28 cellular contexts compared by ENCODE assay signal in the genomic region with DNA sequence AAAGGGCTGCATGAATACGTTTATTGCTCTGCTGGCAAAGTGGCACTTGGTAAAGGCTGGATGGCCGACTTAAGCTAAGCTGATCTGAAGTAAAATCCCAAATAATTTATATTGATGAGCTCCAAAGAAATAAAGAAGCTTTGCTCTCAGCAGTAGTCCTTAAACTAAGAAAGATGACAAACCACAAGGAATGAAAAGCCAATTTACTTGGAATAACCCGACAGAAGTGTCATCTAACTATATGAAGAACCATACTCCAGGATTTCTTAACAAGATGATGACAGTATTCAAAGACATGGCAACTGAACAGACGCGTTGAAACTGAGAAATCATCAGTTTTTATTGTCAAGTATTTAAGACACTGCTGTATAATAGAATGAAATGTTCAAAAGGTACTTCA.
"Had no signal": no experiment of that assay in that cellular context is flagged by ENCODE, and none has a peak within 500 bp of the region (broad histone marks: within the 10 kb centered on the region; RNA-seq: fewer than 3 reads in every experiment).

No MANE protein-coding gene starts in this region.

- H3K4me1 ChIP-seq: right atrium auricular region, right lobe of liver, uterus had no signal

- H3K4me1 Mint-ChIP-seq: stimulated activated memory B cell treated with anti-CD40 and anti-IgM and Interleukin-4, amounts not matched to agents 10 μg/mL and 1 μg/mL and 100 μg/mL, for 72 hours had no signal

- H2AFZ ChIP-seq: hepatocyte had no signal

- H3K4me3 Mint-ChIP-seq: mesothelial cell of epicardium; naive thymus-derived CD4-positive, alpha-beta T cell; natural killer cell treated with Interleukin-12 subunit alpha and Interleukin-12 subunit beta and Interleukin-15 and Interleukin-18, amount 100 ng/mL, for 72 hours; neural crest cell; stimulated activated memory B cell treated with anti-CD40 and anti-IgM and Interleukin-4, amounts not matched to agents 10 μg/mL and 1 μg/mL and 100 μg/mL, for 72 hours; stimulated activated naive CD8-positive, alpha-beta T cell treated with anti-CD3 and anti-CD28 coated beads, Interleukin-15, amount 100 ng/mL, for 72 hours; type B pancreatic cell had no signal

- H3K36me3 Mint-ChIP-seq: mesothelial cell of epicardium; naive thymus-derived CD4-positive, alpha-beta T cell; natural killer cell treated with Interleukin-12 subunit alpha and Interleukin-12 subunit beta and Interleukin-15 and Interleukin-18, amount 100 ng/mL, for 72 hours; stimulated activated memory B cell treated with anti-CD40 and anti-IgM and Interleukin-4, amounts not matched to agents 10 μg/mL and 1 μg/mL and 100 μg/mL, for 72 hours; type B pancreatic cell had no signal

- H3K4me3 ChIP-seq: hepatocyte, left ventricle myocardium inferior, lung, mucosa of descending colon, ovary, right atrium auricular region, right lobe of liver, smooth muscle cell, tibial nerve, uterus had no signal

- H3K27me3 ChIP-seq: hepatocyte, neutrophil, ovary, right atrium auricular region, right lobe of liver, tibial nerve, uterus had no signal

- H3K27me3 Mint-ChIP-seq: natural killer cell treated with Interleukin-12 subunit alpha and Interleukin-12 subunit beta and Interleukin-15 and Interleukin-18, amount 100 ng/mL, for 72 hours; progenitor cell of endocrine pancreas; stimulated activated memory B cell treated with anti-CD40 and anti-IgM and Interleukin-4, amounts not matched to agents 10 μg/mL and 1 μg/mL and 100 μg/mL, for 72 hours; stimulated activated naive CD8-positive, alpha-beta T cell treated with anti-CD3 and anti-CD28 coated beads, Interleukin-15, amount 100 ng/mL, for 72 hours had no signal

- H3K36me3 ChIP-seq: left ventricle myocardium inferior, neutrophil, ovary, right atrium auricular region, right lobe of liver, tibial nerve, uterus had no signal

- H3K9me3 ChIP-seq: mucosa of descending colon, neutrophil, ovary, right atrium auricular region, right lobe of liver, tibial nerve, uterus had no signal

- H3K4me2 ChIP-seq: hepatocyte, smooth muscle cell had no signal

- H3K79me2 ChIP-seq: hepatocyte had no signal

- H3K27ac Mint-ChIP-seq: mesothelial cell of epicardium; naive thymus-derived CD4-positive, alpha-beta T cell; natural killer cell treated with Interleukin-12 subunit alpha and Interleukin-12 subunit beta and Interleukin-15 and Interleukin-18, amount 100 ng/mL, for 72 hours; progenitor cell of endocrine pancreas; stimulated activated memory B cell treated with anti-CD40 and anti-IgM and Interleukin-4, amounts not matched to agents 10 μg/mL and 1 μg/mL and 100 μg/mL, for 72 hours; stimulated activated naive CD8-positive, alpha-beta T cell treated with anti-CD3 and anti-CD28 coated beads, Interleukin-15, amount 100 ng/mL, for 72 hours; type B pancreatic cell had no signal

- ATAC-seq: mucosa of descending colon; naive thymus-derived CD4-positive, alpha-beta T cell; natural killer cell treated with Interleukin-12 subunit alpha and Interleukin-12 subunit beta and Interleukin-15 and Interleukin-18, amount 100 ng/mL, for 72 hours; right lobe of liver; stimulated activated memory B cell treated with anti-CD40 and anti-IgM and Interleukin-4, amounts not matched to agents 10 μg/mL and 1 μg/mL and 100 μg/mL, for 72 hours; stimulated activated naive CD8-positive, alpha-beta T cell treated with anti-CD3 and anti-CD28 coated beads, Interleukin-15, amount 100 ng/mL, for 72 hours had no signal

- H3K27ac ChIP-seq: hepatocyte, left ventricle myocardium inferior, neutrophil, ovary, right atrium auricular region, right lobe of liver, tibial nerve, uterus had no signal

- H3K9me3 Mint-ChIP-seq: neural crest cell; stimulated activated memory B cell treated with anti-CD40 and anti-IgM and Interleukin-4, amounts not matched to agents 10 μg/mL and 1 μg/mL and 100 μg/mL, for 72 hours; type B pancreatic cell had no signal

- DNase-seq: islet precursor cell; left ventricle myocardium inferior; mesendoderm; mucosa of descending colon; naive thymus-derived CD4-positive, alpha-beta T cell; occipital lobe; ovary; right lobe of liver; stimulated activated CD4-positive, alpha-beta T cell treated with anti-CD3 and anti-CD28 coated beads, Interleukin-1b, Interleukin-23, amount 100 ng/mL, for 48 hours; stimulated activated CD4-positive, alpha-beta T cell treated with anti-CD3 and anti-CD28 coated beads, Interleukin-2, amount 100 ng/mL, for 48 hours; stimulated activated CD4-positive, alpha-beta T cell treated with anti-CD3 and anti-CD28 coated beads, Interleukin-4, amount 100 ng/mL, for 4 hours; stimulated activated CD8-positive, alpha-beta memory T cell treated with anti-CD3 and anti-CD28 coated beads, Interleukin-4, amount 100 ng/mL, for 48 hours; stimulated activated naive CD4-positive, alpha-beta T cell treated with Interleukin-2 at 50 U/mL for 16 hours; stimulated activated naive CD8-positive, alpha-beta T cell treated with anti-CD3 and anti-CD28 coated beads, Interleukin-15, amount 100 ng/mL, for 72 hours; substantia nigra; uterus had no signal
